18 cellular contexts compared by ENCODE assay signal in genomic region chr10:77463499-77463898, GRCh38.
DNase-seq lines count a peak whose midpoint lies in the region; FAIRE-seq and TF ChIP-seq lines count a peak whose summit lies in the region.
"Had no signal": no experiment of that assay in that cellular context is flagged by ENCODE, and none has a peak within 500 bp of the region (broad histone marks: within the 10 kb centered on the region; RNA-seq: fewer than 3 reads in every experiment).

No MANE protein-coding gene starts in this region.

- H3K27me3 ChIP-seq in bronchial epithelial cell (ENCODE audit: control insufficient read depth, insufficient read depth, low read length): no peaks in the 10 kb centered on the region
- H3K27me3 ChIP-seq: colonic mucosa, pancreas had no signal

- peak; percentile 29 for DNase-seq in NCI-H187 treated with DMSO at 0.1 percent for 48 hours (lab: John Stamatoyannopoulos, UW)
- no peak for DNase-seq in bronchial epithelial cell (ENCODE audit: low read depth)
- peak; percentile 51 for DNase-seq in midbrain (lab: John Stamatoyannopoulos, UW)
- peak; percentile 45 for DNase-seq in superior temporal gyrus (ENCODE audit: extremely low spot score)
- no peak for DNase-seq in mesenteric fat pad (ENCODE audit: low spot score)
- no peak for DNase-seq in MV-4-11 (lab: John Stamatoyannopoulos, UW)
- no peak for DNase-seq in Kasumi-1 (lab: John Stamatoyannopoulos, UW)
- DNase-seq: activated CD4-positive, alpha-beta memory T cell treated with anti-CD3 and anti-CD28 coated beads, Interleukin-2, amount 10 ng/mL, durations not matched to agents 7 days and 5 days; activated naive CD4-positive, alpha-beta T cell treated with anti-CD3 and anti-CD28 coated beads for 36 hours; activated T-cell treated with anti-CD3 and anti-CD28 coated beads, Interleukin-2, amount 50 U/mL, for 1 hour; colonic mucosa; NCI-H226; pancreas; small intestine; stimulated activated CD4-positive, alpha-beta T cell treated with anti-CD3 and anti-CD28 coated beads, Interleukin-4, amount 100 ng/mL, for 24 hours; WERI-Rb-1 had no signal

- FAIRE-seq in bronchial epithelial cell (lab: Jason Lieb, UNC): peak; percentile 50
- FAIRE-seq: endometrium, GM12891, pancreas, small intestine had no signal

- H3K4me3 ChIP-seq in bronchial epithelial cell (ENCODE audit: low read depth, low read length): no peak overlapping the region
- H3K4me3 ChIP-seq: colonic mucosa, pancreas had no signal

- no peak for TF ChIP-seq CTCF in bronchial epithelial cell (IDR thresholded peaks at IDR 0.05; ENCODE audit: insufficient read depth, low read length, severe bottlenecking)

- no peaks in the 10 kb centered on the region for H3K36me3 ChIP-seq in bronchial epithelial cell (ENCODE audit: control insufficient read depth, insufficient read depth, low read length)
- H3K36me3 ChIP-seq: colonic mucosa, pancreas, WERI-Rb-1 had no signal

Comparison
In these comparisons a context has a peak if more than half of its experiments do, and no peak if none do; other contexts are left out.
1. DNase-seq: peak in NCI-H187 treated with DMSO at 0.1 percent for 48 hours (single experiment), midbrain (single experiment) and superior temporal gyrus (single experiment); none in bronchial epithelial cell (single experiment), mesenteric fat pad (single experiment), MV-4-11 (single experiment) and Kasumi-1 (0 of 2).